Comparison of ENCODE assay signal across 1 cellular context in genomic region chr12:130342842-130343241, GRCh38.
TF ChIP-seq lines count a peak whose summit lies in the region.

No MANE protein-coding gene starts in this region.

TF ChIP-seq in GM23338, 12 proteins besides CTCF, POLR2A, EP300 and RAD21 (continued from another document):
- TF ChIP-seq ZNF462 (CRISPR knock-in tag; IDR thresholded peaks at IDR 0.05) (no peak), ZNF331 (CRISPR knock-in tag; IDR thresholded peaks at IDR 0.05; ENCODE audit: low read depth) (no peak), REST (IDR thresholded peaks at IDR 0.05; ENCODE audit: unreplicated experiment) (no peak), STAT1 (IDR thresholded peaks at IDR 0.05; ENCODE audit: unreplicated experiment) (no peak), CREB1 (CRISPR knock-in tag; IDR thresholded peaks at IDR 0.05; ENCODE audit: low read depth) (no peak)
